29 cellular contexts compared by ENCODE assay signal in genomic region chr2:69563021-69563420, GRCh38.
DNase-seq lines count a peak whose midpoint lies in the region; ATAC-seq, FAIRE-seq and TF ChIP-seq lines count a peak whose summit lies in the region.
"Had no signal": no experiment of that assay in that cellular context is flagged by ENCODE, and none has a peak within 500 bp of the region (broad histone marks: within the 10 kb centered on the region; RNA-seq: fewer than 3 reads in every experiment).

No MANE protein-coding gene starts in this region.

- TF ChIP-seq CTCF in endothelial cell (IDR thresholded peaks at IDR 0.05; ENCODE audit: unreplicated experiment) = no peak

- intact Hi-C loops in CD4-positive, alpha-beta memory T cell (cut with micrococcal nuclease) = no loop called here

- H3K27me3 Mint-ChIP-seq in CD4-positive, alpha-beta memory T cell = no peaks in the 10 kb centered on the region
- H3K27me3 Mint-ChIP-seq in endothelial cell (ENCODE audit: unreplicated experiment) = peaks cover 5% of the 10 kb centered on the region
- H3K27me3 Mint-ChIP-seq: activated CD8-positive, alpha-beta memory T cell treated with anti-CD3 and anti-CD28 coated beads, Interleukin-2, amount 10 ng/mL, durations not matched to agents 7 days and 5 days; type B pancreatic cell had no signal

- no peak overlapping the region for H3K27ac ChIP-seq in CD4-positive, alpha-beta memory T cell (ENCODE audit: low read depth, low read length)
- H3K27ac ChIP-seq: 22Rv1, C4-2B, RWPE1, SJSA1 had no signal

- no peaks in the 10 kb centered on the region for H3K27me3 ChIP-seq in CD4-positive, alpha-beta memory T cell (ENCODE audit: insufficient read depth, low read length)
- H3K27me3 ChIP-seq: SJSA1 had no signal

- peaks cover 66 to 98% (median 83%) of the 10 kb centered on the region in 4 donors for H3K4me1 Mint-ChIP-seq in CD4-positive, alpha-beta memory T cell
- peaks cover 53% of the 10 kb centered on the region for H3K4me1 Mint-ChIP-seq in endothelial cell (ENCODE audit: unreplicated experiment)

- peak overlapping the region in 5 of 7 donors; percentile 32 to 90 (median 69) for H3K27ac Mint-ChIP-seq in CD4-positive, alpha-beta memory T cell
- no peak overlapping the region for H3K27ac Mint-ChIP-seq in endothelial cell (ENCODE audit: unreplicated experiment)
- H3K27ac Mint-ChIP-seq: activated CD8-positive, alpha-beta memory T cell treated with anti-CD3 and anti-CD28 coated beads, Interleukin-2, amount 10 ng/mL, durations not matched to agents 7 days and 5 days; type B pancreatic cell had no signal

- peak; percentile 17 for DNase-seq in NCI-H1092 (lab: John Stamatoyannopoulos, UW)
- no peak for DNase-seq in NCI-H1092 treated with DMSO at 0.1 percent for 48 hours (lab: John Stamatoyannopoulos, UW)
- no peak for DNase-seq in CD4-positive, alpha-beta memory T cell
- peak; percentile 22 for DNase-seq in NCI-H2081 treated with DMSO at 0.1 percent for 48 hours (lab: John Stamatoyannopoulos, UW)
- DNase-seq in endothelial cell (ENCODE audit: low spot score) = no peak
- DNase-seq in urothelium cell line (ENCODE audit: low spot score) = no peak
- DNase-seq: activated CD4-positive, alpha-beta T cell treated with anti-CD3 and anti-CD28 coated beads, Interleukin-2, amount 50 U/mL, for 1 hour; activated CD8-positive, alpha-beta memory T cell treated with anti-CD3 and anti-CD28 coated beads, Interleukin-2, amount 10 ng/mL, durations not matched to agents 7 days and 5 days; activated naive CD4-positive, alpha-beta T cell treated with Interleukin-2 at 50 U/mL for 16 hours; activated T-cell treated with anti-CD3 and anti-CD28 coated beads, Interleukin-2, amount 50 U/mL, for 72 hours; aorta; hypothalamus; left colon; mucosa of descending colon; NCI-H1105; NCI-H345; NCI-H82; stimulated activated CD4-positive, alpha-beta T cell treated with anti-CD3 and anti-CD28 coated beads, Interleukin-15, amount 100 ng/mL, for 24 hours; stimulated activated CD4-positive, alpha-beta T cell treated with anti-CD3 and anti-CD28 coated beads, Interleukin-4, amount 100 ng/mL, for 4 hours had no signal

- CTCF ChIA-PET in CD4-positive, alpha-beta memory T cell (lab: Charles Lee; ENCODE audit: partially characterized antibody) = interaction anchor here (4.0 to 8.8 kb wide), 5 partner anchors 11 to 162 kb away, joined by 42 to 220 read pairs (median 79); no protein-coding TSS in a partner anchor

- POLR2A ChIA-PET in CD4-positive, alpha-beta memory T cell (lab: Charles Lee; ENCODE audit: partially characterized antibody) = interaction anchor here (0.6 to 4.3 kb wide), 2 partner anchors 82 to 472 kb away, joined by 3 to 39 read pairs; partner anchors contain the start of gene AAK1

- peak overlapping the region in 2 of 8 donors; percentile 24 to 71 for H3K4me3 Mint-ChIP-seq in CD4-positive, alpha-beta memory T cell
- H3K4me3 Mint-ChIP-seq in endothelial cell (ENCODE audit: unreplicated experiment) = peak overlapping the region; percentile 16
- H3K4me3 Mint-ChIP-seq: activated CD8-positive, alpha-beta memory T cell treated with anti-CD3 and anti-CD28 coated beads, Interleukin-2, amount 10 ng/mL, durations not matched to agents 7 days and 5 days; activated T-cell treated with anti-CD3 and anti-CD28 coated beads, Interleukin-2, amount 50 U/mL, for 72 hours; type B pancreatic cell had no signal

- H3K4me1 ChIP-seq in CD4-positive, alpha-beta memory T cell (ENCODE audit: insufficient read depth, low read length) = peaks cover 96% of the 10 kb centered on the region

- H3K36me3 ChIP-seq in CD4-positive, alpha-beta memory T cell (ENCODE audit: insufficient read depth, low read length) = no peaks in the 10 kb centered on the region

- no peak for FAIRE-seq in urothelium cell line (lab: Jason Lieb, UNC)
- FAIRE-seq: bronchial epithelial cell, H1, HTR-8/SVneo had no signal

- ATAC-seq in HG03159 (IDR thresholded peaks at IDR 0.05; ENCODE audit: unreplicated experiment) (no peak), GM19023 (IDR thresholded peaks at IDR 0.05; ENCODE audit: unreplicated experiment) (no peak)
- ATAC-seq: activated CD8-positive, alpha-beta memory T cell treated with anti-CD3 and anti-CD28 coated beads, Interleukin-2, amount 10 ng/mL, durations not matched to agents 7 days and 5 days; activated T-cell treated with anti-CD3 and anti-CD28 coated beads, Interleukin-2, amount 50 U/mL, for 72 hours; left colon; mucosa of descending colon had no signal

- peaks cover 0 to 18% of the 10 kb centered on the region in 2 donors for H3K36me3 Mint-ChIP-seq in CD4-positive, alpha-beta memory T cell
- peaks cover 8% of the 10 kb centered on the region for H3K36me3 Mint-ChIP-seq in endothelial cell (ENCODE audit: low read depth, unreplicated experiment)

- H3K4me3 ChIP-seq in CD4-positive, alpha-beta memory T cell (ENCODE audit: low read length in 2 of 2) = no peak overlapping the region
- H3K4me3 ChIP-seq: mucosa of descending colon, SJSA1 had no signal

- H3K9me3 Mint-ChIP-seq in CD4-positive, alpha-beta memory T cell = no peaks in the 10 kb centered on the region
- no peaks in the 10 kb centered on the region for H3K9me3 Mint-ChIP-seq in endothelial cell (ENCODE audit: unreplicated experiment)
- H3K9me3 Mint-ChIP-seq: activated T-cell treated with anti-CD3 and anti-CD28 coated beads, Interleukin-2, amount 50 U/mL, for 72 hours; type B pancreatic cell had no signal

- H3K9me3 ChIP-seq in CD4-positive, alpha-beta memory T cell (ENCODE audit: control insufficient read depth in 1 of 2, low read length in 2 of 2) = no peaks in the 10 kb centered on the region
- H3K9me3 ChIP-seq: mucosa of descending colon, SJSA1 had no signal

Comparison
In these comparisons a context has a peak if more than half of its experiments do, and no peak if none do; other contexts are left out.
1. DNase-seq: peak in NCI-H1092 (single experiment) and NCI-H2081 treated with DMSO at 0.1 percent for 48 hours (single experiment); none in NCI-H1092 treated with DMSO at 0.1 percent for 48 hours (single experiment), CD4-positive, alpha-beta memory T cell (0 of 5), endothelial cell (single experiment) and urothelium cell line (single experiment).